12 cellular contexts compared by ENCODE assay signal in the genomic region with DNA sequence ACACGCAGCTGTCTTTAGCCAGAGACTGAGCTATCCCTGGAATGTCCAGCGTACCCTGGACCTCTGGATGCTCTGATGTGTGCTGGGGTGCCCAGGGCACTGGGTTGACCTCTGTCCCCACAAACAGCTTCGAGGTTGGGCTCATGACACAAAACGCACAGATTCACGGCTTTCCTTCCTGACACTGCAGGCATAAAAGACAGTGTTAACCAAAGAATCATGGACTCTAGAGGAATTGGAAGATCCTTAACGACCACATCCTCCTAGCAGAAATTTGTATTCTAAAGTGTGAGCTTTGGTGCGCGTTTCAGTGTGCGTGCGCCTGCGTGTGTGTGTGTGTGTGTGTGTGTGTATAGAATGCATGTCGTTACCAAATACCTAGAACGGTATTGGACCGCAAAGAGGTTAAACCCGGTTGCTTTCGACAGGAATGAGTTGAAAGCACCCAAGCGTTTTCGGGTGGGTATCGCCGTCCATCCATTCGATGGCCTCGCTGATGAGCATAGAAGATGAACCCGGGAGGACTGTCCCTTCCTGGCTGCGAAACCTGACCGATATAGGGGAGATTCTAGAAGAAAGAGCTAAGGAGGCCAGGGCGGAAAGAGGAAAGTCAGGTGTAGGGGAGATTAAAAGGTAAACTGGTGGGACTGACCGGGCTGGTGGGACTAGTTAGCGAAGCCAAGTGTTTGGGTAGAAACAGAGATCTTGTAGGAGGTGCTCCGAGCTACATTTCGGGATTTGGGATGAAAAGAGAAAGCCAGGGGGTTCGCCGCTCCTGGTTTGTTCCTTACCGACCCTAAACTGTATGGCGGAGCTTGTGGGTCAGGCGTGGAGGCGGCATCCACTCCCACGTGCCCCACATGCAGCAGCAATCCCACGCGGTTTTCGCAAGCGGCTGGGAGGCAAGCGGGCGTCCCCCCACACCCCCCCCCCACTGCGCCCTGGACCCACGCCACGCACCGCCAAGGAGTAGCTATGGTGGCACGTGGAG. TPM values are rescaled to one million over a fixed set of nuclear protein-coding genes. Genes with fewer than 3 reads are reported as not detected.
DNase-seq lines count a peak whose midpoint lies in the region; ATAC-seq lines count a peak whose summit lies in the region.
"Had no signal": no experiment of that assay in that cellular context is flagged by ENCODE, and none has a peak within 500 bp of the region (broad histone marks: within the 10 kb centered on the region; RNA-seq: fewer than 3 reads in every experiment).

No MANE protein-coding gene starts in this region.

- no peaks in the 10 kb centered on the region for H3K36me3 ChIP-seq in urinary bladder (ENCODE audit: insufficient read depth)
- H3K36me3 ChIP-seq: SJSA1 had no signal

- peak overlapping the region; percentile 71 for H3K4me3 Mint-ChIP-seq in activated naive CD8-positive, alpha-beta T cell treated with anti-CD3 and anti-CD28 coated beads for 36 hours
- peak overlapping the region; percentile 74 for H3K4me3 Mint-ChIP-seq in memory B cell

- peaks cover 50% of the 10 kb centered on the region for H3K4me1 Mint-ChIP-seq in activated naive CD8-positive, alpha-beta T cell treated with anti-CD3 and anti-CD28 coated beads for 36 hours
- H3K4me1 Mint-ChIP-seq in memory B cell, result peaks cover 26% of the 10 kb centered on the region

- no peak for ATAC-seq in memory B cell (ENCODE audit: low read depth)

- peaks cover 99% of the 10 kb centered on the region for H3K27me3 Mint-ChIP-seq in activated naive CD8-positive, alpha-beta T cell treated with anti-CD3 and anti-CD28 coated beads for 36 hours
- H3K27me3 Mint-ChIP-seq in memory B cell, result peaks cover 43% of the 10 kb centered on the region

- no peak overlapping the region for H3K27ac Mint-ChIP-seq in activated naive CD8-positive, alpha-beta T cell treated with anti-CD3 and anti-CD28 coated beads for 36 hours
- peak overlapping the region; percentile 54 for H3K27ac Mint-ChIP-seq in memory B cell

- H3K27ac ChIP-seq in urinary bladder (ENCODE audit: low read depth), result no peak overlapping the region
- H3K27ac ChIP-seq: SJSA1 had no signal

- no peaks in the 10 kb centered on the region for H3K4me1 ChIP-seq in urinary bladder (ENCODE audit: insufficient read depth)

- H3K9me3 Mint-ChIP-seq in activated naive CD8-positive, alpha-beta T cell treated with anti-CD3 and anti-CD28 coated beads for 36 hours, result no peaks in the 10 kb centered on the region
- H3K9me3 Mint-ChIP-seq in memory B cell, result no peaks in the 10 kb centered on the region

- peak; percentile 8 for DNase-seq in stimulated activated CD4-positive, alpha-beta T cell treated with anti-CD3 and anti-CD28 coated beads, Interleukin-4, amount 100 ng/mL, for 24 hours
- DNase-seq in stimulated activated CD4-positive, alpha-beta T cell treated with anti-CD3 and anti-CD28 coated beads, Interleukin-4, amount 100 ng/mL, for 1 hour, result no peak
- no peak for DNase-seq in activated naive CD8-positive, alpha-beta T cell treated with anti-CD3 and anti-CD28 coated beads for 36 hours
- DNase-seq in memory B cell (ENCODE audit: low spot score in 2 of 2), result no peak
- DNase-seq in SKM-1 treated with dmso at 0.1 percent for 144 hours (lab: John Stamatoyannopoulos, UW; ENCODE audit: unreplicated experiment), result no peak
- DNase-seq in NCI-H1436 (lab: John Stamatoyannopoulos, UW), result no peak
- no peak for DNase-seq in SHP77 treated with DMSO at 0.1 percent for 48 hours (lab: John Stamatoyannopoulos, UW)
- DNase-seq: caudate nucleus, KBM-7, NCI-H446 treated with DMSO at 0.1 percent for 48 hours had no signal

- no peaks in the 10 kb centered on the region for H3K36me3 Mint-ChIP-seq in activated naive CD8-positive, alpha-beta T cell treated with anti-CD3 and anti-CD28 coated beads for 36 hours
- no peaks in the 10 kb centered on the region for H3K36me3 Mint-ChIP-seq in memory B cell

- 4% methylated on average over 48 of the region's 48 CpGs for WGBS in urinary bladder

- peak overlapping the region; percentile 10 for H3K4me3 ChIP-seq in urinary bladder (ENCODE audit: low read depth, low read length)
- H3K4me3 ChIP-seq: SJSA1 had no signal

RNA-seq across cellular contexts. Expression of a gene that starts 6.8 kb away (rescaled TPM):
- not detected for total RNA-seq in activated naive CD8-positive, alpha-beta T cell treated with anti-CD3 and anti-CD28 coated beads for 36 hours
- 0.37 TPM for total RNA-seq in urinary bladder
- not detected for polyA plus RNA-seq in urinary bladder

RNA-seq across cellular contexts. Expression of a gene that starts 8.0 kb away (rescaled TPM):
- total RNA-seq in activated naive CD8-positive, alpha-beta T cell treated with anti-CD3 and anti-CD28 coated beads for 36 hours, result under 1 TPM; 0.54 to 0.95 TPM
- 1.4 TPM for total RNA-seq in urinary bladder
- 2.2 TPM for polyA plus RNA-seq in urinary bladder
